Comparison of ENCODE assay signal across 8 cellular contexts in genomic region chrX:123422875-123423274, GRCh38.
DNase-seq lines count a peak whose midpoint lies in the region; ATAC-seq and TF ChIP-seq lines count a peak whose summit lies in the region.

No MANE protein-coding gene starts in this region.

- H3K27me3 ChIP-seq in MG63 (no peaks in the 10 kb centered on the region), colonic mucosa (no peaks in the 10 kb centered on the region), neuronal stem cell (ENCODE audit: control insufficient read depth in 3 of 3, insufficient read depth in 3 of 3, low read depth in 1 of 3, low read length in 3 of 3) (peaks cover 0 to 7% (median 0%) of the 10 kb centered on the region in 3 experiments)

- H3K9me3 ChIP-seq in MG63 (no peaks in the 10 kb centered on the region), colonic mucosa (no peaks in the 10 kb centered on the region), neuronal stem cell (replicated peaks in 1 of 2; ENCODE audit: control insufficient read depth in 2 of 2, insufficient read depth in 1 of 2, low read depth in 1 of 2, low read length in 2 of 2) (no peaks in the 10 kb centered on the region)

- H2AFZ ChIP-seq in neuronal stem cell (ENCODE audit: low read length), result no peak overlapping the region

- H3K4ac ChIP-seq in neuronal stem cell (ENCODE audit: low read length), result no peak overlapping the region

- no peak overlapping the region for H2BK5ac ChIP-seq in neuronal stem cell (ENCODE audit: low read length)

- no peak overlapping the region for H4K91ac ChIP-seq in neuronal stem cell (ENCODE audit: low read depth, low read length, poor library complexity)

- ATAC-seq in GM19023 (IDR thresholded peaks at IDR 0.05; ENCODE audit: unreplicated experiment) (no peak), HG02642 (IDR thresholded peaks at IDR 0.05; ENCODE audit: poor library complexity, unreplicated experiment) (no peak)

- no peak overlapping the region for H3K9ac ChIP-seq in colonic mucosa (ENCODE audit: low read depth in 2 of 2, low read length in 2 of 2)
- H3K9ac ChIP-seq in neuronal stem cell (ENCODE audit: low read depth, low read length, poor library complexity), result no peak overlapping the region

- H3K79me1 ChIP-seq in neuronal stem cell (ENCODE audit: low read depth, low read length), result no peaks in the 10 kb centered on the region

- H2BK15ac ChIP-seq in neuronal stem cell (ENCODE audit: low read length), result no peak overlapping the region

- H2AK5ac ChIP-seq in neuronal stem cell (ENCODE audit: low read depth, low read length), result no peak overlapping the region

- intact Hi-C loops in colonic mucosa (cut with DNase I), result loop anchor here (10.0 kb wide), 1 partner anchor 248 kb away; no protein-coding TSS in a partner anchor

- H3K14ac ChIP-seq in neuronal stem cell (ENCODE audit: low read length), result no peak overlapping the region

- H3K4me1 ChIP-seq in colonic mucosa (no peaks in the 10 kb centered on the region), neuronal stem cell (ENCODE audit: control insufficient read depth in 2 of 2, insufficient read depth in 1 of 2, low read depth in 1 of 2, low read length in 2 of 2) (no peaks in the 10 kb centered on the region)

- TF ChIP-seq CTCF in GM13977 (IDR thresholded peaks at IDR 0.05; ENCODE audit: extremely low read depth, insufficient read depth, missing control alignments) (peak; percentile 74), colonic mucosa (IDR thresholded peaks at IDR 0.05) (peak; percentile 40)

- WGBS in neuronal stem cell (ENCODE audit: extremely low coverage in 2 of 2, insufficient read length in 2 of 2, insufficient replicate concordance in 1 of 2), 2 donors, result no CpG with 5 or more reads among the region's 1 CpG

- no peak overlapping the region for H3K18ac ChIP-seq in neuronal stem cell (ENCODE audit: low read length)

- H2BK12ac ChIP-seq in neuronal stem cell (ENCODE audit: low read length), result no peak overlapping the region

- no peak overlapping the region for H3K23ac ChIP-seq in neuronal stem cell (ENCODE audit: low read depth, low read length, poor library complexity)

- no peak overlapping the region for H2BK120ac ChIP-seq in neuronal stem cell (ENCODE audit: low read depth, low read length)

- H3K4me2 ChIP-seq in neuronal stem cell (ENCODE audit: insufficient read depth, low read length, poor library complexity, severe bottlenecking), result no peak overlapping the region

- no peak overlapping the region for H4K8ac ChIP-seq in neuronal stem cell (ENCODE audit: low read depth, low read length)

- in situ Hi-C loops in GM13977 (cut with MboI; ENCODE audit: low pct_unique_long_range_greater_than_20kb, low sequenced_read_pairs, unreplicated experiment), result loop anchor here (25.0 kb wide), 1 partner anchor 236 kb away; the partner anchor contains the start of gene GRIA3

- DNase-seq in GM13977 (ENCODE audit: low spot score) (peak; percentile 4), MG63 (peak; percentile 19), colonic mucosa (peak; percentile 17), non-pigmented ciliary epithelial cell (ENCODE audit: low read depth) (peak; percentile 8), neuronal stem cell (ENCODE audit: low spot score) (no peak)
- no peak for DNase-seq in effector CD8-positive, alpha-beta T cell (lab: John Stamatoyannopoulos, UW)

- H3K4me3 ChIP-seq in MG63, result no peak overlapping the region
- H3K4me3 ChIP-seq in colonic mucosa, result no peak overlapping the region
- H3K4me3 ChIP-seq in neuronal stem cell (ENCODE audit: low read length in 2 of 2), result no peak overlapping the region

- H3K27ac ChIP-seq in colonic mucosa, result no peak overlapping the region
- no peak overlapping the region for H3K27ac ChIP-seq in neuronal stem cell (replicated peaks; ENCODE audit: low read length)

- H3K36me3 ChIP-seq in MG63 (no peaks in the 10 kb centered on the region), colonic mucosa (no peaks in the 10 kb centered on the region), neuronal stem cell (replicated peaks in 1 of 2; ENCODE audit: control insufficient read depth in 2 of 2, insufficient read depth in 2 of 2, low read length in 2 of 2) (no peaks in the 10 kb centered on the region)

Comparison
In these comparisons a context has a peak if more than half of its experiments do, and no peak if none do; other contexts are left out.
1. DNase-seq: peak in GM13977 (single experiment), MG63 (single experiment), colonic mucosa (single experiment) and non-pigmented ciliary epithelial cell (single experiment); none in neuronal stem cell (single experiment) and effector CD8-positive, alpha-beta T cell (single experiment).